ENCODE assay signal across 1 cellular context in genomic region chr3:21356402-21356801, GRCh38.
TF ChIP-seq lines count a peak whose summit lies in the region.

No MANE protein-coding gene starts in this region.

TF ChIP-seq in SK-N-SH, 30 proteins besides CTCF, POLR2A, EP300 and RAD21 (continued from another document):
- TF ChIP-seq REST (IDR thresholded peaks at IDR 0.05; ENCODE audit: low read depth, low read length): no peak
- no peak for TF ChIP-seq NFIC (IDR thresholded peaks at IDR 0.05; ENCODE audit: borderline replicate concordance)
- no peak for TF ChIP-seq JUND (IDR thresholded peaks at IDR 0.05)
- TF ChIP-seq RXRA (IDR thresholded peaks at IDR 0.05; ENCODE audit: borderline replicate concordance, low read depth): no peak
- TF ChIP-seq USF1 (IDR thresholded peaks at IDR 0.05; ENCODE audit: borderline replicate concordance, low read depth): no peak
- no peak for TF ChIP-seq SMC3 (IDR thresholded peaks at IDR 0.05; ENCODE audit: low read depth, low read length)
TF ChIP-seq in SK-N-SH: peak in this region for 0.
